9 cellular contexts compared by ENCODE assay signal in genomic region chr20:43749734-43750294, GRCh38. TPM values are rescaled to one million over a fixed set of nuclear protein-coding genes. Genes with fewer than 3 reads are reported as not detected.
A peak's percentile ranks its signal among the peaks of the same experiment; 100 is the strongest.
DNase-seq lines count a peak whose midpoint lies in the region; ATAC-seq and TF ChIP-seq lines count a peak whose summit lies in the region.
"Had no signal": no experiment of that assay in that cellular context is flagged by ENCODE, and none has a peak within 500 bp of the region (broad histone marks: within the 10 kb centered on the region; RNA-seq: fewer than 3 reads in every experiment).

No MANE protein-coding gene starts in this region.

- H3K36me3 Mint-ChIP-seq in osteocyte (ENCODE audit: unreplicated experiment) (no peaks in the 10 kb centered on the region), type B pancreatic cell (no peaks in the 10 kb centered on the region)

- H3K27ac ChIP-seq in RWPE1 (no peak overlapping the region), gastroesophageal sphincter (peak overlapping the region in 3 of 4 donors; percentile 85 to 86 (median 85))

- TF ChIP-seq CTCF in RWPE1 (conservative IDR thresholded peaks at IDR 0.05; ENCODE audit: low read depth) (peak; percentile 100), gastroesophageal sphincter (IDR thresholded peaks at IDR 0.05) (peak; percentile 99 to 100 (median 100)), osteocyte (IDR thresholded peaks at IDR 0.05) (peak; percentile 99), type B pancreatic cell (conservative IDR thresholded peaks at IDR 0.05) (peak; percentile 100)

- POLR2A ChIA-PET in RWPE1 (lab: Yijun Ruan, JAX; ENCODE audit: low non-redundant PET): interaction anchor here (0.6 kb wide), 1 partner anchor 330 kb away, joined by 15 read pairs; no protein-coding TSS in a partner anchor

- H3K4me3 Mint-ChIP-seq in osteocyte (ENCODE audit: unreplicated experiment) (no peak overlapping the region), type B pancreatic cell (no peak overlapping the region)

- H3K4me1 ChIP-seq in gastroesophageal sphincter: peaks cover 0 to 37% (median 0%) of the 10 kb centered on the region in 3 donors

- 57 to 100% methylated on average over 1 to 3 of the region's 23 CpGs for WGBS in gastroesophageal sphincter (ENCODE audit: low coverage in 1 of 2), 2 donors

- no peaks in the 10 kb centered on the region for H3K9me3 ChIP-seq in gastroesophageal sphincter

- TF ChIP-seq EP300 in gastroesophageal sphincter (IDR thresholded peaks at IDR 0.05): no peak

- no peak overlapping the region for H3K4me3 ChIP-seq in gastroesophageal sphincter

- H3K36me3 ChIP-seq in gastroesophageal sphincter: no peaks in the 10 kb centered on the region

- peak; percentile 66 for ATAC-seq in gastroesophageal sphincter
- no peak for ATAC-seq in HG03095 (IDR thresholded peaks at IDR 0.05; ENCODE audit: unreplicated experiment)

- peaks cover 19% of the 10 kb centered on the region for H3K27me3 ChIP-seq in gastroesophageal sphincter

- TF ChIP-seq POLR2A in gastroesophageal sphincter (IDR thresholded peaks at IDR 0.05): no peak

- H3K27ac Mint-ChIP-seq in osteocyte (ENCODE audit: unreplicated experiment) (no peak overlapping the region), type B pancreatic cell (no peak overlapping the region)

- H3K27me3 Mint-ChIP-seq in osteocyte (ENCODE audit: unreplicated experiment) (peaks cover 25% of the 10 kb centered on the region), type B pancreatic cell (peaks cover 41% of the 10 kb centered on the region)

- H3K4me1 Mint-ChIP-seq in osteocyte (ENCODE audit: unreplicated experiment): peaks cover 1% of the 10 kb centered on the region
- H3K4me1 Mint-ChIP-seq in type B pancreatic cell (ENCODE audit: unreplicated experiment): no peaks in the 10 kb centered on the region

- CTCF ChIA-PET in RWPE1 (lab: Yijun Ruan, JAX): interaction anchor here (0.5 to 4.0 kb wide), 49 partner anchors 10 to 950 kb away, joined by 3 to 80 read pairs (median 4); partner anchors contain the start of genes GTSF1L and JPH2

- H3K9me3 Mint-ChIP-seq in osteocyte (ENCODE audit: unreplicated experiment) (no peaks in the 10 kb centered on the region), type B pancreatic cell (peaks cover 4% of the 10 kb centered on the region)

- DNase-seq in COLO668 (lab: John Stamatoyannopoulos, UW; ENCODE audit: unreplicated experiment) (peak; percentile 74), HK-2 (ENCODE audit: unreplicated experiment) (peak; percentile 92), RWPE1 (ENCODE audit: low spot score) (peak; percentile 94), activated gamma-delta T cell (lab: John Stamatoyannopoulos, UW) (peak; percentile 66), osteocyte (ENCODE audit: extremely low spot score, unreplicated experiment) (peak; percentile 93), type B pancreatic cell (ENCODE audit: extremely low spot score, unreplicated experiment) (peak; percentile 89)

RNA-seq across cellular contexts. Expression of gene GTSF1L, which starts 23.0 kb away (rescaled TPM):
- not detected for total RNA-seq in gastroesophageal sphincter
- total RNA-seq in osteocyte: not detected in 2 replicates
- not detected in 2 replicates for total RNA-seq in type B pancreatic cell (ENCODE audit: low replicate concordance)
- total RNA-seq: T-helper 1 cell treated with Interleukin-12 subunit alpha and Interleukin-12 subunit beta and Interleukin-4 antibody, amounts not matched to agents 30 ng/mL and 1 ng/mL, for 36 hours had no signal
